Comparison of ENCODE assay signal across 20 cellular contexts in genomic region chr12:83796527-83796926, GRCh38.
DNase-seq lines count a peak whose midpoint lies in the region; ATAC-seq and TF ChIP-seq lines count a peak whose summit lies in the region.
"Had no signal": no experiment of that assay in that cellular context is flagged by ENCODE, and none has a peak within 500 bp of the region (broad histone marks: within the 10 kb centered on the region; RNA-seq: fewer than 3 reads in every experiment).

No MANE protein-coding gene starts in this region.

- H4K8ac ChIP-seq in neuronal stem cell (ENCODE audit: low read depth, low read length), result no peak overlapping the region

- no peak overlapping the region for H3K23ac ChIP-seq in neuronal stem cell (ENCODE audit: low read depth, low read length, poor library complexity)

- no peak overlapping the region for H3K4me3 ChIP-seq in neuronal stem cell (ENCODE audit: low read length in 2 of 2)
- H3K4me3 ChIP-seq: BLaER1 treated with 17β-estradiol and CSF1 and Interleukin-3, amounts not matched to agents 10 nM and 100 nM; MG63 had no signal

- no peaks in the 10 kb centered on the region for H3K9me3 ChIP-seq in neuronal stem cell (replicated peaks in 1 of 2; ENCODE audit: control insufficient read depth in 2 of 2, insufficient read depth in 1 of 2, low read depth in 1 of 2, low read length in 2 of 2)
- H3K9me3 ChIP-seq: BLaER1 treated with 17β-estradiol and CSF1 and Interleukin-3, amounts not matched to agents 10 nM and 100 nM; MG63; SK-N-SH had no signal

- H2BK12ac ChIP-seq in neuronal stem cell (ENCODE audit: low read length), result no peak overlapping the region

- no peak overlapping the region for H4K91ac ChIP-seq in neuronal stem cell (ENCODE audit: low read depth, low read length, poor library complexity)

- ATAC-seq in foreskin keratinocyte (peak; percentile 57), GM18907 (IDR thresholded peaks at IDR 0.05; ENCODE audit: unreplicated experiment) (no peak)
- no peak for ATAC-seq in activated CD4-positive, alpha-beta T cell treated with anti-CD3 and anti-CD28 coated beads for 36 hours
- ATAC-seq: PC-3 had no signal

- H2BK15ac ChIP-seq in neuronal stem cell (ENCODE audit: low read length), result no peak overlapping the region

- no peaks in the 10 kb centered on the region for H3K9me3 Mint-ChIP-seq in activated CD4-positive, alpha-beta T cell treated with anti-CD3 and anti-CD28 coated beads for 36 hours (ENCODE audit: low read depth)
- H3K9me3 Mint-ChIP-seq: CD4-positive, alpha-beta T cell had no signal

- CTCF ChIA-PET in activated CD4-positive, alpha-beta T cell treated with anti-CD3 and anti-CD28 coated beads for 36 hours (lab: Charles Lee), result no interaction called here

- H2BK120ac ChIP-seq in neuronal stem cell (ENCODE audit: low read depth, low read length), result no peak overlapping the region

- no peaks in the 10 kb centered on the region for H3K27me3 Mint-ChIP-seq in activated CD4-positive, alpha-beta T cell treated with anti-CD3 and anti-CD28 coated beads for 36 hours
- H3K27me3 Mint-ChIP-seq: CD4-positive, alpha-beta T cell had no signal

- no peak overlapping the region for H3K4me3 Mint-ChIP-seq in activated CD4-positive, alpha-beta T cell treated with anti-CD3 and anti-CD28 coated beads for 36 hours
- H3K4me3 Mint-ChIP-seq: CD4-positive, alpha-beta T cell had no signal

- peak overlapping the region; percentile 43 for H2AFZ ChIP-seq in neuronal stem cell (ENCODE audit: low read length)

- H3K4me2 ChIP-seq in neuronal stem cell (ENCODE audit: insufficient read depth, low read length, poor library complexity, severe bottlenecking), result no peak overlapping the region
- H3K4me2 ChIP-seq: BLaER1 treated with 17β-estradiol and CSF1 and Interleukin-3, amounts not matched to agents 10 nM and 100 nM; SK-N-SH had no signal

- H3K79me1 ChIP-seq in neuronal stem cell (ENCODE audit: low read depth, low read length), result no peaks in the 10 kb centered on the region

- no peaks in the 10 kb centered on the region for H3K36me3 ChIP-seq in neuronal stem cell (replicated peaks in 1 of 2; ENCODE audit: control insufficient read depth in 2 of 2, insufficient read depth in 2 of 2, low read length in 2 of 2)
- H3K36me3 ChIP-seq: BLaER1 treated with 17β-estradiol and CSF1 and Interleukin-3, amounts not matched to agents 10 nM and 100 nM; MG63 had no signal

- no peaks in the 10 kb centered on the region for H3K4me1 Mint-ChIP-seq in activated CD4-positive, alpha-beta T cell treated with anti-CD3 and anti-CD28 coated beads for 36 hours

- WGBS in neuronal stem cell (ENCODE audit: extremely low coverage in 2 of 2, insufficient read length in 2 of 2, insufficient replicate concordance in 1 of 2), 2 donors, result no CpG with 5 or more reads among the region's 3 CpGs

- no peak for TF ChIP-seq CTCF in foreskin keratinocyte (conservative IDR thresholded peaks at IDR 0.05)

- H3K27ac ChIP-seq in foreskin keratinocyte (no peak overlapping the region), neuronal stem cell (replicated peaks; ENCODE audit: low read length) (no peak overlapping the region)
- H3K27ac ChIP-seq: BLaER1 treated with 17β-estradiol and CSF1 and Interleukin-3, amounts not matched to agents 10 nM and 100 nM had no signal

- H3K9ac ChIP-seq in neuronal stem cell (ENCODE audit: low read depth, low read length, poor library complexity), result no peak overlapping the region
- H3K9ac ChIP-seq: BLaER1 treated with 17β-estradiol and CSF1 and Interleukin-3, amounts not matched to agents 10 nM and 100 nM; SK-N-SH had no signal

- peak; percentile 24 for DNase-seq in ELF-1 (ENCODE audit: low read depth, low spot score)
- peak; percentile 70 for DNase-seq in SW480 (ENCODE audit: low spot score)
- DNase-seq in foreskin keratinocyte, result peak in 1 of 2 donors; percentile 48
- peak; percentile 8 for DNase-seq in neuronal stem cell (ENCODE audit: low spot score)
- DNase-seq in kidney tubule cell (ENCODE audit: low spot score), result no peak
- DNase-seq in activated CD4-positive, alpha-beta T cell treated with anti-CD3 and anti-CD28 coated beads for 36 hours, result no peak
- DNase-seq: AML-193; CD4-positive, alpha-beta T cell; KBM-7; MG63; NCI-H1105 treated with DMSO at 0.1 percent for 48 hours; NCI-H2029; NCI-H446 treated with DMSO at 0.1 percent for 48 hours; NCI-H526; NCI-H82; NK-92 treated with Interleukin-12 subunit alpha and Interleukin-12 subunit beta, amount 100 ng/mL, for 24 hours; PC-3; SK-N-SH had no signal

- H3K36me3 Mint-ChIP-seq in activated CD4-positive, alpha-beta T cell treated with anti-CD3 and anti-CD28 coated beads for 36 hours (ENCODE audit: low read depth), result no peaks in the 10 kb centered on the region

- no peak overlapping the region for H3K27ac Mint-ChIP-seq in activated CD4-positive, alpha-beta T cell treated with anti-CD3 and anti-CD28 coated beads for 36 hours
- H3K27ac Mint-ChIP-seq: CD4-positive, alpha-beta T cell had no signal

- no peak overlapping the region for H3K14ac ChIP-seq in neuronal stem cell (ENCODE audit: low read length)

- intact Hi-C loops in activated CD4-positive, alpha-beta T cell treated with anti-CD3 and anti-CD28 coated beads for 36 hours (cut with DNase I, micrococcal nuclease), result no loop called here

- no peak overlapping the region for H3K4ac ChIP-seq in neuronal stem cell (ENCODE audit: low read length)

- no peak overlapping the region for H3K18ac ChIP-seq in neuronal stem cell (ENCODE audit: low read length)

- no peak overlapping the region for H2BK5ac ChIP-seq in neuronal stem cell (ENCODE audit: low read length)

- no peaks in the 10 kb centered on the region for H3K27me3 ChIP-seq in foreskin keratinocyte
- H3K27me3 ChIP-seq in neuronal stem cell (ENCODE audit: control insufficient read depth in 3 of 3, insufficient read depth in 3 of 3, low read depth in 1 of 3, low read length in 3 of 3), result no peaks in the 10 kb centered on the region
- H3K27me3 ChIP-seq: BLaER1 treated with 17β-estradiol and CSF1 and Interleukin-3, amounts not matched to agents 10 nM and 100 nM; MG63 had no signal

- no peak overlapping the region for H2AK5ac ChIP-seq in neuronal stem cell (ENCODE audit: low read depth, low read length)

- H3K4me1 ChIP-seq in foreskin keratinocyte (no peaks in the 10 kb centered on the region), neuronal stem cell (ENCODE audit: control insufficient read depth in 2 of 2, insufficient read depth in 1 of 2, low read depth in 1 of 2, low read length in 2 of 2) (no peaks in the 10 kb centered on the region)
- H3K4me1 ChIP-seq: BLaER1 treated with 17β-estradiol and CSF1 and Interleukin-3, amounts not matched to agents 10 nM and 100 nM had no signal

- POLR2A ChIA-PET in activated CD4-positive, alpha-beta T cell treated with anti-CD3 and anti-CD28 coated beads for 36 hours (lab: Charles Lee), result no interaction called here

Comparison
In these comparisons a context has a peak if more than half of its experiments do, and no peak if none do; other contexts are left out.
1. DNase-seq: peak in ELF-1 (single experiment), SW480 (single experiment) and neuronal stem cell (single experiment); none in kidney tubule cell (single experiment) and activated CD4-positive, alpha-beta T cell treated with anti-CD3 and anti-CD28 coated beads for 36 hours (single experiment).